ENCODE assay signal across 2 cellular contexts in the genomic region with DNA sequence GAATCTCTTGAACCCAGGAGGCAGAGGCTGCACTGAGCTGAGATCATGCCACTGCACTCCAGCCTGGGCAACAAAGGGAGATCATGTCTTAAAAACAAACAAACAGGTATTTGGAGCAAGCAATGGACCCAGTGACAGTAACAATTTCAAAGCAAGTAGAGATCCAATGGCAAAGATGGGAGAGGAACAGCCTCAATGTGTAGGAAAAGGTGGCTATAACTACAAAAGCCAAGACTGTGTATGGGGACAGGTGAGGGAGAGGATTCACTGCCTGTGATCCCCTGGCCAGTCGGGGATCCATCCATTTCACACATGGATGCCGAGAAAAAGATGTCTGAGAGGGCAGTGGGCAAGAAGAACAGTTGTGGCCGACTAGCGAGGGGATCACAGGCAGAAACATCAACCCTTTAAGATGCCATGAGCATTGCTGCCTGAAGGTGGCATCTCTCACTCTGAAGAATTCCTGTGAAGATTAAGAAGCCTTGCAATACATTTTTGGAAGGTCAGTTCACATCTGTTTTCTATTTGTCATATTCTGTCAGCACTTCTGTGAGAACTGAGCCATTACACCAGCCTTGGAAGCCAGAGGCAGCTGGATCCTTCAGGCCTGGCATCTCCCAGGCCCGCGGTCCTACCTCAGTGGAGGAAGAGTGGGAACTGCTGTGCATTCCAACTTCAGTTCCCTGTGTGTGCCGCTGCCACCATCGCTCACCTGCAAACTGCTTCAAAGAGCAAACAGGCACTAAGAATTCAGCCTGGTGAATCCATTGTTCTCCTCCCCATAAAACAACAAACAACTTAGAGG.
TF ChIP-seq lines count a peak whose summit lies in the region.

No MANE protein-coding gene starts in this region.

TF ChIP-seq in GM23338, 12 proteins besides CTCF, POLR2A, EP300 and RAD21 (continues in another document):
- TF ChIP-seq POLR2AphosphoS5 (IDR thresholded peaks at IDR 0.05; ENCODE audit: low read depth) (no peak), CREB1 (CRISPR knock-in tag; IDR thresholded peaks at IDR 0.05; ENCODE audit: low read depth) (no peak), EZH2 (IDR thresholded peaks at IDR 0.05; ENCODE audit: low read depth, unreplicated experiment) (no peak), JUNB (IDR thresholded peaks at IDR 0.05; ENCODE audit: unreplicated experiment) (no peak), EZH2phosphoT487 (IDR thresholded peaks at IDR 0.05; ENCODE audit: unreplicated experiment) (no peak), NANOG (IDR thresholded peaks at IDR 0.05; ENCODE audit: borderline replicate concordance) (no peak), ZNF114 (CRISPR knock-in tag; IDR thresholded peaks at IDR 0.05) (no peak), ZNF331 (CRISPR knock-in tag; IDR thresholded peaks at IDR 0.05; ENCODE audit: low read depth) (no peak), STAT1 (IDR thresholded peaks at IDR 0.05; ENCODE audit: unreplicated experiment) (no peak)
- TF ChIP-seq, protein P1, sequence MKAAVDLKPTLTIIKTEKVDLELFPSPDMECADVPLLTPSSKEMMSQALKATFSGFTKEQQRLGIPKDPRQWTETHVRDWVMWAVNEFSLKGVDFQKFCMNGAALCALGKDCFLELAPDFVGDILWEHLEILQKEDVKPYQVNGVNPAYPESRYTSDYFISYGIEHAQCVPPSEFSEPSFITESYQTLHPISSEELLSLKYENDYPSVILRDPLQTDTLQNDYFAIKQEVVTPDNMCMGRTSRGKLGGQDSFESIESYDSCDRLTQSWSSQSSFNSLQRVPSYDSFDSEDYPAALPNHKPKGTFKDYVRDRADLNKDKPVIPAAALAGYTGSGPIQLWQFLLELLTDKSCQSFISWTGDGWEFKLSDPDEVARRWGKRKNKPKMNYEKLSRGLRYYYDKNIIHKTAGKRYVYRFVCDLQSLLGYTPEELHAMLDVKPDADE (IDR thresholded peaks at IDR 0.05), result no peak
- TF ChIP-seq, protein P2, sequence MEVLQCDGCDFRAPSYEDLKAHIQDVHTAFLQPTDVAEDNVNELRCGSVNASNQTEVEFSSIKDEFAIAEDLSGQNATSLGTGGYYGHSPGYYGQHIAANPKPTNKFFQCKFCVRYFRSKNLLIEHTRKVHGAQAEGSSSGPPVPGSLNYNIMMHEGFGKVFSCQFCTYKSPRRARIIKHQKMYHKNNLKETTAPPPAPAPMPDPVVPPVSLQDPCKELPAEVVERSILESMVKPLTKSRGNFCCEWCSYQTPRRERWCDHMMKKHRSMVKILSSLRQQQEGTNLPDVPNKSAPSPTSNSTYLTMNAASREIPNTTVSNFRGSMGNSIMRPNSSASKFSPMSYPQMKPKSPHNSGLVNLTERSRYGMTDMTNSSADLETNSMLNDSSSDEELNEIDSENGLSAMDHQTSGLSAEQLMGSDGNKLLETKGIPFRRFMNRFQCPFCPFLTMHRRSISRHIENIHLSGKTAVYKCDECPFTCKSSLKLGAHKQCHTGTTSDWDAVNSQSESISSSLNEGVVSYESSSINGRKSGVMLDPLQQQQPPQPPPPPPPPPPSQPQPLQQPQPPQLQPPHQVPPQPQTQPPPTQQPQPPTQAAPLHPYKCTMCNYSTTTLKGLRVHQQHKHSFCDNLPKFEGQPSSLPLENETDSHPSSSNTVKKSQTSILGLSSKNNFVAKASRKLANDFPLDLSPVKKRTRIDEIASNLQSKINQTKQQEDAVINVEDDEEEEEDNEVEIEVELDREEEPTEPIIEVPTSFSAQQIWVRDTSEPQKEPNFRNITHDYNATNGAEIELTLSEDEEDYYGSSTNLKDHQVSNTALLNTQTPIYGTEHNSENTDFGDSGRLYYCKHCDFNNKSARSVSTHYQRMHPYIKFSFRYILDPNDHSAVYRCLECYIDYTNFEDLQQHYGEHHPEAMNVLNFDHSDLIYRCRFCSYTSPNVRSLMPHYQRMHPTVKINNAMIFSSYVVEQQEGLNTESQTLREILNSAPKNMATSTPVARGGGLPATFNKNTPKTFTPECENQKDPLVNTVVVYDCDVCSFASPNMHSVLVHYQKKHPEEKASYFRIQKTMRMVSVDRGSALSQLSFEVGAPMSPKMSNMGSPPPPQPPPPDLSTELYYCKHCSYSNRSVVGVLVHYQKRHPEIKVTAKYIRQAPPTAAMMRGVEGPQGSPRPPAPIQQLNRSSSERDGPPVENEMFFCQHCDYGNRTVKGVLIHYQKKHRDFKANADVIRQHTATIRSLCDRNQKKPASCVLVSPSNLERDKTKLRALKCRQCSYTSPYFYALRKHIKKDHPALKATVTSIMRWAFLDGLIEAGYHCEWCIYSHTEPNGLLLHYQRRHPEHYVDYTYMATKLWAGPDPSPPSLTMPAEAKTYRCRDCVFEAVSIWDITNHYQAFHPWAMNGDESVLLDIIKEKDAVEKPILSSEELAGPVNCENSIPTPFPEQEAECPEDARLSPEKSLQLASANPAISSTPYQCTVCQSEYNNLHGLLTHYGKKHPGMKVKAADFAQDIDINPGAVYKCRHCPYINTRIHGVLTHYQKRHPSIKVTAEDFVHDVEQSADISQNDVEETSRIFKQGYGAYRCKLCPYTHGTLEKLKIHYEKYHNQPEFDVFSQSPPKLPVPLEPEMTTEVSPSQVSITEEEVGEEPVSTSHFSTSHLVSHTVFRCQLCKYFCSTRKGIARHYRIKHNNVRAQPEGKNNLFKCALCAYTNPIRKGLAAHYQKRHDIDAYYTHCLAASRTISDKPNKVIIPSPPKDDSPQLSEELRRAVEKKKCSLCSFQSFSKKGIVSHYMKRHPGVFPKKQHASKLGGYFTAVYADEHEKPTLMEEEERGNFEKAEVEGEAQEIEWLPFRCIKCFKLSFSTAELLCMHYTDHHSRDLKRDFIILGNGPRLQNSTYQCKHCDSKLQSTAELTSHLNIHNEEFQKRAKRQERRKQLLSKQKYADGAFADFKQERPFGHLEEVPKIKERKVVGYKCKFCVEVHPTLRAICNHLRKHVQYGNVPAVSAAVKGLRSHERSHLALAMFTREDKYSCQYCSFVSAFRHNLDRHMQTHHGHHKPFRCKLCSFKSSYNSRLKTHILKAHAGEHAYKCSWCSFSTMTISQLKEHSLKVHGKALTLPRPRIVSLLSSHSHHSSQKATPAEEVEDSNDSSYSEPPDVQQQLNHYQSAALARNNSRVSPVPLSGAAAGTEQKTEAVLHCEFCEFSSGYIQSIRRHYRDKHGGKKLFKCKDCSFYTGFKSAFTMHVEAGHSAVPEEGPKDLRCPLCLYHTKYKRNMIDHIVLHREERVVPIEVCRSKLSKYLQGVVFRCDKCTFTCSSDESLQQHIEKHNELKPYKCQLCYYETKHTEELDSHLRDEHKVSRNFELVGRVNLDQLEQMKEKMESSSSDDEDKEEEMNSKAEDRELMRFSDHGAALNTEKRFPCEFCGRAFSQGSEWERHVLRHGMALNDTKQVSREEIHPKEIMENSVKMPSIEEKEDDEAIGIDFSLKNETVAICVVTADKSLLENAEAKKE (CRISPR knock-in tag; IDR thresholded peaks at IDR 0.05), result no peak

TF ChIP-seq in liver, 16 proteins besides CTCF, POLR2A, EP300 and RAD21:
- TF ChIP-seq NR2F2 (IDR thresholded peaks at IDR 0.05) (no peak), YY1 (IDR thresholded peaks at IDR 0.05) (no peak), SP1 (IDR thresholded peaks at IDR 0.05) (no peak), GABPA (IDR thresholded peaks at IDR 0.05 in 1 of 2, conservative IDR thresholded peaks at IDR 0.05 in 1 of 2) (no peak), FOXA2 (IDR thresholded peaks at IDR 0.05) (no peak), FOXA1 (IDR thresholded peaks at IDR 0.05) (no peak), TAF1 (conservative IDR thresholded peaks at IDR 0.05) (no peak), HNF4G (IDR thresholded peaks at IDR 0.05) (no peak), RXRA (IDR thresholded peaks at IDR 0.05) (no peak), EGR1 (IDR thresholded peaks at IDR 0.05; ENCODE audit: low read depth in 2 of 2) (no peak), JUND (IDR thresholded peaks at IDR 0.05) (no peak)
- TF ChIP-seq, protein P3, sequence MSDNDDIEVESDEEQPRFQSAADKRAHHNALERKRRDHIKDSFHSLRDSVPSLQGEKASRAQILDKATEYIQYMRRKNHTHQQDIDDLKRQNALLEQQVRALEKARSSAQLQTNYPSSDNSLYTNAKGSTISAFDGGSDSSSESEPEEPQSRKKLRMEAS (IDR thresholded peaks at IDR 0.05), result no peak
- TF ChIP-seq, protein P4, sequence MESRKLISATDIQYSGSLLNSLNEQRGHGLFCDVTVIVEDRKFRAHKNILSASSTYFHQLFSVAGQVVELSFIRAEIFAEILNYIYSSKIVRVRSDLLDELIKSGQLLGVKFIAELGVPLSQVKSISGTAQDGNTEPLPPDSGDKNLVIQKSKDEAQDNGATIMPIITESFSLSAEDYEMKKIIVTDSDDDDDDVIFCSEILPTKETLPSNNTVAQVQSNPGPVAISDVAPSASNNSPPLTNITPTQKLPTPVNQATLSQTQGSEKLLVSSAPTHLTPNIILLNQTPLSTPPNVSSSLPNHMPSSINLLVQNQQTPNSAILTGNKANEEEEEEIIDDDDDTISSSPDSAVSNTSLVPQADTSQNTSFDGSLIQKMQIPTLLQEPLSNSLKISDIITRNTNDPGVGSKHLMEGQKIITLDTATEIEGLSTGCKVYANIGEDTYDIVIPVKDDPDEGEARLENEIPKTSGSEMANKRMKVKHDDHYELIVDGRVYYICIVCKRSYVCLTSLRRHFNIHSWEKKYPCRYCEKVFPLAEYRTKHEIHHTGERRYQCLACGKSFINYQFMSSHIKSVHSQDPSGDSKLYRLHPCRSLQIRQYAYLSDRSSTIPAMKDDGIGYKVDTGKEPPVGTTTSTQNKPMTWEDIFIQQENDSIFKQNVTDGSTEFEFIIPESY (IDR thresholded peaks at IDR 0.05), result no peak
- TF ChIP-seq, protein P5, sequence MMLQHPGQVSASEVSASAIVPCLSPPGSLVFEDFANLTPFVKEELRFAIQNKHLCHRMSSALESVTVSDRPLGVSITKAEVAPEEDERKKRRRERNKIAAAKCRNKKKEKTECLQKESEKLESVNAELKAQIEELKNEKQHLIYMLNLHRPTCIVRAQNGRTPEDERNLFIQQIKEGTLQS (IDR thresholded peaks at IDR 0.05), result no peak
TF ChIP-seq in liver: peak in this region for 0.
